In genomic region chrX:19990519-19991349, GRCh38 we compare ENCODE assay signal across 8 cellular contexts. TPM values are rescaled to one million over a fixed set of nuclear protein-coding genes. Genes with fewer than 3 reads are reported as not detected.
DNase-seq lines count a peak whose midpoint lies in the region; ATAC-seq and TF ChIP-seq lines count a peak whose summit lies in the region.

BCLAF3 (minus strand) TSS chrX:19991061; CDS start chrX:19970264, 20,797 bp downstream.

- H3K4me1 ChIP-seq in prostate gland (replicated peaks), result no peaks in the 10 kb centered on the region

- H3K27me3 ChIP-seq in prostate gland (replicated peaks; ENCODE audit: insufficient read depth), result no peaks in the 10 kb centered on the region

- no peak for TF ChIP-seq POLR2A in prostate gland (IDR thresholded peaks at IDR 0.05)

- peak within 1 kb of the TSS; percentile 55 for H3K27ac ChIP-seq in adipose tissue (ENCODE audit: low read depth, low read length)
- peak within 1 kb of the TSS; percentile 78 to 79 for H3K27ac ChIP-seq in prostate gland

- no peaks in the 10 kb centered on the region for H3K9me3 ChIP-seq in prostate gland

- no peaks in the 10 kb centered on the region for H3K36me3 ChIP-seq in prostate gland

- H3K4me3 ChIP-seq in GM12875 (ENCODE audit: low read depth, low read length), result peak within 1 kb of the TSS; percentile 88
- H3K4me3 ChIP-seq in prostate gland, result peak within 1 kb of the TSS; percentile 55 to 58

- ATAC-seq in HG02678 (IDR thresholded peaks at IDR 0.05; ENCODE audit: unreplicated experiment) (peak; percentile 97), left cardiac atrium (peak; percentile 99 to 100)

- DNase-seq in NCI-H1105 (lab: John Stamatoyannopoulos, UW) (peak; percentile 75), SW 1271 (lab: John Stamatoyannopoulos, UW) (peak; percentile 7 to 60), left cardiac atrium (peak; percentile 89), prostate gland (ENCODE audit: low spot score) (peak; percentile 81), ureter (ENCODE audit: low spot score) (peak; percentile 90)

- peak; percentile 73 for TF ChIP-seq CTCF in GM12875 (IDR thresholded peaks at IDR 0.05; ENCODE audit: borderline replicate concordance, insufficient read depth, low read depth, low read length)
- peak; percentile 65 to 88 (median 83) for TF ChIP-seq CTCF in prostate gland (IDR thresholded peaks at IDR 0.05)

- intact Hi-C loops in left cardiac atrium (cut with DNase I) (no loop called here), prostate gland (cut with DNase I) (loop anchor here (10.0 kb wide), 1 partner anchor 86 kb away; no protein-coding TSS in a partner anchor)

- 1 to 16% (median 1%) methylated on average over 26 to 62 of the region's 107 CpGs for WGBS in adipose tissue, 3 donors
- 2% methylated on average over 20 of the region's 107 CpGs for WGBS in prostate gland

RNA-seq across cellular contexts. Expression of gene BCLAF3, which starts in this region (rescaled TPM):
- polyA plus RNA-seq in adipose tissue, result 1 to 10 TPM; 1.1 to 4.5 (median 2.4) TPM
- total RNA-seq in left cardiac atrium (1 to 10 TPM; 6.5 to 6.9 TPM), prostate gland (10 to 100 TPM in 1 of 2 donors, 1 to 10 TPM in 1; 7.3 to 10.1 TPM), ureter (24.5 TPM)

Comparison
In these comparisons a context has a peak if more than half of its experiments do, and no peak if none do; other contexts are left out.
1. Peak in every context shown above with its lines: DNase-seq, ATAC-seq, H3K4me3 ChIP-seq and H3K27ac ChIP-seq.
2. DNase-seq: peak in every context shown above with its lines; median percentile 90 in ureter; 89 in left cardiac atrium; 81 in prostate gland; 75 in NCI-H1105; 34 in SW 1271.